Comparison of ENCODE assay signal across 10 cellular contexts in genomic region chr13:20191311-20191901, GRCh38. TPM values are rescaled to one million over a fixed set of nuclear protein-coding genes. Genes with fewer than 3 reads are reported as not detected.
DNase-seq lines count a peak whose midpoint lies in the region; ATAC-seq lines count a peak whose summit lies in the region.
"Had no signal": no experiment of that assay in that cellular context is flagged by ENCODE, and none has a peak within 500 bp of the region (broad histone marks: within the 10 kb centered on the region; RNA-seq: fewer than 3 reads in every experiment).

No MANE protein-coding gene starts in this region.

- peak overlapping the region; percentile 66 for H3K4me3 Mint-ChIP-seq in T-helper 2 cell treated with Interferon-gamma antibody and Interleukin-4, amounts not matched to agents 5 μg/mL and 100 μg/mL, for 36 hours
- peak overlapping the region; percentile 61 for H3K4me3 Mint-ChIP-seq in activated naive CD8-positive, alpha-beta T cell treated with anti-CD3 and anti-CD28 coated beads, Interleukin-2, amount 10 ng/mL, durations not matched to agents 7 days and 5 days
- H3K4me3 Mint-ChIP-seq in stimulated activated memory B cell treated with anti-CD40 and anti-IgM and Interleukin-4, amounts not matched to agents 10 μg/mL and 1 μg/mL and 100 μg/mL, for 72 hours, result peak overlapping the region; percentile 67

- peaks cover 16% of the 10 kb centered on the region for H3K4me1 Mint-ChIP-seq in T-helper 2 cell treated with Interferon-gamma antibody and Interleukin-4, amounts not matched to agents 5 μg/mL and 100 μg/mL, for 36 hours (ENCODE audit: low read depth)
- H3K4me1 Mint-ChIP-seq in activated naive CD8-positive, alpha-beta T cell treated with anti-CD3 and anti-CD28 coated beads, Interleukin-2, amount 10 ng/mL, durations not matched to agents 7 days and 5 days, result peaks cover 16% of the 10 kb centered on the region
- H3K4me1 Mint-ChIP-seq in stimulated activated memory B cell treated with anti-CD40 and anti-IgM and Interleukin-4, amounts not matched to agents 10 μg/mL and 1 μg/mL and 100 μg/mL, for 72 hours, result peaks cover 26% of the 10 kb centered on the region

- intact Hi-C loops in head of caudate nucleus (cut with DNase I), result loop anchor here (10.0 kb wide), 1 partner anchor 293 kb away; no protein-coding TSS in a partner anchor

- no peaks in the 10 kb centered on the region for H3K36me3 Mint-ChIP-seq in T-helper 2 cell treated with Interferon-gamma antibody and Interleukin-4, amounts not matched to agents 5 μg/mL and 100 μg/mL, for 36 hours (ENCODE audit: low read depth)
- no peaks in the 10 kb centered on the region for H3K36me3 Mint-ChIP-seq in activated naive CD8-positive, alpha-beta T cell treated with anti-CD3 and anti-CD28 coated beads, Interleukin-2, amount 10 ng/mL, durations not matched to agents 7 days and 5 days
- no peaks in the 10 kb centered on the region for H3K36me3 Mint-ChIP-seq in stimulated activated memory B cell treated with anti-CD40 and anti-IgM and Interleukin-4, amounts not matched to agents 10 μg/mL and 1 μg/mL and 100 μg/mL, for 72 hours

- H3K27ac Mint-ChIP-seq in T-helper 2 cell treated with Interferon-gamma antibody and Interleukin-4, amounts not matched to agents 5 μg/mL and 100 μg/mL, for 36 hours, result no peak overlapping the region
- no peak overlapping the region for H3K27ac Mint-ChIP-seq in activated naive CD8-positive, alpha-beta T cell treated with anti-CD3 and anti-CD28 coated beads, Interleukin-2, amount 10 ng/mL, durations not matched to agents 7 days and 5 days
- H3K27ac Mint-ChIP-seq in stimulated activated memory B cell treated with anti-CD40 and anti-IgM and Interleukin-4, amounts not matched to agents 10 μg/mL and 1 μg/mL and 100 μg/mL, for 72 hours, result no peak overlapping the region

- POLR2A ChIA-PET in activated naive CD8-positive, alpha-beta T cell treated with anti-CD3 and anti-CD28 coated beads, Interleukin-2, amount 10 ng/mL, durations not matched to agents 7 days and 5 days (lab: Charles Lee), result no interaction called here

- no peaks in the 10 kb centered on the region for H3K9me3 Mint-ChIP-seq in T-helper 2 cell treated with Interferon-gamma antibody and Interleukin-4, amounts not matched to agents 5 μg/mL and 100 μg/mL, for 36 hours
- no peaks in the 10 kb centered on the region for H3K9me3 Mint-ChIP-seq in activated naive CD8-positive, alpha-beta T cell treated with anti-CD3 and anti-CD28 coated beads, Interleukin-2, amount 10 ng/mL, durations not matched to agents 7 days and 5 days
- no peaks in the 10 kb centered on the region for H3K9me3 Mint-ChIP-seq in stimulated activated memory B cell treated with anti-CD40 and anti-IgM and Interleukin-4, amounts not matched to agents 10 μg/mL and 1 μg/mL and 100 μg/mL, for 72 hours

- peaks cover 65% of the 10 kb centered on the region for H3K27me3 Mint-ChIP-seq in T-helper 2 cell treated with Interferon-gamma antibody and Interleukin-4, amounts not matched to agents 5 μg/mL and 100 μg/mL, for 36 hours (ENCODE audit: low read depth)
- peaks cover 52% of the 10 kb centered on the region for H3K27me3 Mint-ChIP-seq in activated naive CD8-positive, alpha-beta T cell treated with anti-CD3 and anti-CD28 coated beads, Interleukin-2, amount 10 ng/mL, durations not matched to agents 7 days and 5 days
- peaks cover 45% of the 10 kb centered on the region for H3K27me3 Mint-ChIP-seq in stimulated activated memory B cell treated with anti-CD40 and anti-IgM and Interleukin-4, amounts not matched to agents 10 μg/mL and 1 μg/mL and 100 μg/mL, for 72 hours

- no peak for DNase-seq in T-helper 2 cell treated with Interferon-gamma antibody and Interleukin-4, amounts not matched to agents 5 μg/mL and 100 μg/mL, for 36 hours (ENCODE audit: low spot score)
- no peak for DNase-seq in T-helper 2 cell
- DNase-seq in activated naive CD8-positive, alpha-beta T cell treated with anti-CD3 and anti-CD28 coated beads, Interleukin-2, amount 10 ng/mL, durations not matched to agents 7 days and 5 days, result no peak
- DNase-seq in left kidney (ENCODE audit: low read depth, low spot score), result peak; percentile 29
- DNase-seq in iPS-NIHi7 (ENCODE audit: extremely low spot score), result no peak
- DNase-seq in head of caudate nucleus, result no peak
- DNase-seq in activated gamma-delta T cell (lab: John Stamatoyannopoulos, UW), result no peak
- DNase-seq: stimulated activated CD4-positive, alpha-beta T cell treated with anti-CD3 and anti-CD28 coated beads, Interleukin-2, amount 100 ng/mL, for 48 hours had no signal

- ATAC-seq in activated naive CD8-positive, alpha-beta T cell treated with anti-CD3 and anti-CD28 coated beads, Interleukin-2, amount 10 ng/mL, durations not matched to agents 7 days and 5 days (ENCODE audit: low read depth), result no peak
- no peak for ATAC-seq in stimulated activated memory B cell treated with anti-CD40 and anti-IgM and Interleukin-4, amounts not matched to agents 10 μg/mL and 1 μg/mL and 100 μg/mL, for 72 hours

RNA-seq across cellular contexts. Expression of gene GJB2, which starts 1.3 kb away (rescaled TPM):
- under 1 TPM; 0.20 to 0.22 TPM for total RNA-seq in activated naive CD8-positive, alpha-beta T cell treated with anti-CD3 and anti-CD28 coated beads, Interleukin-2, amount 10 ng/mL, durations not matched to agents 7 days and 5 days

RNA-seq across cellular contexts. Expression of gene GJA3, which starts 30.6 kb away (rescaled TPM):
- under 1 TPM; 0.39 to 0.54 TPM for total RNA-seq in activated naive CD8-positive, alpha-beta T cell treated with anti-CD3 and anti-CD28 coated beads, Interleukin-2, amount 10 ng/mL, durations not matched to agents 7 days and 5 days

RNA-seq across cellular contexts. Expression of gene GJB6, which starts 40.7 kb away (rescaled TPM):
- total RNA-seq in activated naive CD8-positive, alpha-beta T cell treated with anti-CD3 and anti-CD28 coated beads, Interleukin-2, amount 10 ng/mL, durations not matched to agents 7 days and 5 days, result 1 to 10 TPM; 5.1 to 6.3 TPM
- total RNA-seq: heart left ventricle had no signal
